In genomic region chr10:70178139-70178725, GRCh38 we compare ENCODE assay signal across 29 cellular contexts.
"Had no signal": no experiment of that assay in that cellular context is flagged by ENCODE, and none has a peak within 500 bp of the region (broad histone marks: within the 10 kb centered on the region; RNA-seq: fewer than 3 reads in every experiment).

No MANE protein-coding gene starts in this region.

- H3K36me3 ChIP-seq: brain microvascular endothelial cell, esophagus muscularis mucosa, gastrocnemius medialis, WERI-Rb-1 had no signal

- H3K4me1 ChIP-seq: gastrocnemius medialis had no signal

- H3K9me3 ChIP-seq: gastrocnemius medialis had no signal

- H3K27ac ChIP-seq: brain microvascular endothelial cell, esophagus muscularis mucosa, foreskin keratinocyte, gastrocnemius medialis, WERI-Rb-1 had no signal

- DNase-seq: activated B cell treated with CpG ODN at 0.5 μM for 24 hours; activated CD4-positive, alpha-beta memory T cell treated with anti-CD3 and anti-CD28 coated beads for 36 hours; activated CD4-positive, alpha-beta T cell treated with anti-CD3 and anti-CD28 coated beads for 48 hours; activated CD4-positive, alpha-beta T cell treated with anti-CD3 and anti-CD28 coated beads, Interleukin-2, amount 50 U/mL, for 1 hour; activated CD8-positive, alpha-beta memory T cell treated with anti-CD3 and anti-CD28 coated beads, Interleukin-2, amount 10 ng/mL, durations not matched to agents 7 days and 5 days; activated CD8-positive, alpha-beta memory T cell treated with anti-CD3 and anti-CD28 coated beads, Interleukin-2, amount 50 U/mL, for 4 hours; activated CD8-positive, alpha-beta T cell treated with anti-CD3 and anti-CD28 coated beads, Interleukin-2, amount 10 ng/mL, durations not matched to agents 7 days and 5 days; activated gamma-delta T cell treated with Interleukin-2 at 50 U/mL for 16 hours; activated naive CD4-positive, alpha-beta T cell treated with anti-CD3 and anti-CD28 coated beads, Interleukin-2, amount 50 U/mL, for 16 hours; activated naive CD4-positive, alpha-beta T cell treated with Interleukin-2 at 50 U/mL for 16 hours; activated T-cell treated with anti-CD3 and anti-CD28 coated beads, Interleukin-2, amount 50 U/mL, for 24 hours; activated T-cell treated with anti-CD3 and anti-CD28 coated beads, Interleukin-2, amount 50 U/mL, for 72 hours; amniotic stem cell; anterior cingulate cortex; brain microvascular endothelial cell; cortex of kidney; dermis blood vessel endothelial cell; effector CD4-positive, alpha-beta T cell; effector memory CD8-positive, alpha-beta T cell; erythroblast; foreskin keratinocyte; gastrocnemius medialis; glutamatergic neuron; SW 1271; T-cell; T1000; WERI-Rb-1 had no signal

- ATAC-seq: activated CD4-positive, CD25-positive, alpha-beta regulatory T cell treated with anti-CD3 and anti-CD28 coated beads, Interleukin-2, amount 50 U/mL, for 24 hours; activated CD8-positive, alpha-beta memory T cell treated with anti-CD3 and anti-CD28 coated beads, Interleukin-2, amount 10 ng/mL, durations not matched to agents 7 days and 5 days; activated CD8-positive, alpha-beta T cell treated with anti-CD3 and anti-CD28 coated beads, Interleukin-2, amount 10 ng/mL, durations not matched to agents 7 days and 5 days; activated T-cell treated with anti-CD3 and anti-CD28 coated beads, Interleukin-2, amount 50 U/mL, for 72 hours; effector memory CD8-positive, alpha-beta T cell; foreskin keratinocyte; gastrocnemius medialis; T-cell had no signal

- H3K4me3 ChIP-seq: esophagus muscularis mucosa, gastrocnemius medialis had no signal

- H3K27me3 ChIP-seq: brain microvascular endothelial cell, gastrocnemius medialis had no signal
